In the genomic region with DNA sequence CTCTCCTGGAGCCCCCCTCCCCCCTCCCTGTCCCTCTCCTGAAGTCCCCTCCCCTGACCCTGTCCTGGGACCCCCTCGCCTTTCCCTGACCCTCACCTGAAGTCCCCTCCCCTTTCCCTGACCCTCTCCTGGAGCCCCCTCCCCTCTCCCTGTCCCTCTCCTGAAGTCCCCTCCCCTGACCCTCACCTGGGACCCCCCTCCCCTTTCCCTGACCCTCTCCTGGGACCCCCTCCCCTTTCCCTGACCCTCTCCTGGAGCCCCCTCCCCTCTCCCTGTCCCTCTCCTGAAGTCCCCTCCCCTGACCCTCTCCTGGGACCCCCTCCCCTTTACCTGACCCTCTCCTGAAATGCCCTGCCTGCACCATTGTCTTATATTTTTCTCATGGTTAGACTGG, we compare ENCODE assay signal across 1 cellular context.
TF ChIP-seq lines count a peak whose summit lies in the region.

No MANE protein-coding gene starts in this region.

TF ChIP-seq in HepG2, 621 proteins besides CTCF, POLR2A, EP300 and RAD21:
- TF ChIP-seq HNRNPK (IDR thresholded peaks at IDR 0.05; ENCODE audit: low read depth, low read length, poor library complexity, severe bottlenecking), result peak; percentile 62
